ENCODE assay signal across 13 cellular contexts in genomic region chr4:57442241-57442640, GRCh38.
A peak's percentile ranks its signal among the peaks of the same experiment; 100 is the strongest.
DNase-seq lines count a peak whose midpoint lies in the region; TF ChIP-seq lines count a peak whose summit lies in the region.
"Had no signal": no experiment of that assay in that cellular context is flagged by ENCODE, and none has a peak within 500 bp of the region (broad histone marks: within the 10 kb centered on the region; RNA-seq: fewer than 3 reads in every experiment).

No MANE protein-coding gene starts in this region.

- H3K27ac ChIP-seq in KMS-11 (no peak overlapping the region), osteoblast (ENCODE audit: low read depth, low read length) (no peak overlapping the region)
- H3K27ac ChIP-seq: BLaER1, GM23248 had no signal

- H3K36me3 ChIP-seq in KMS-11 (ENCODE audit: insufficient read depth) = no peaks in the 10 kb centered on the region
- no peaks in the 10 kb centered on the region for H3K36me3 ChIP-seq in osteoblast (ENCODE audit: insufficient read depth, low read length)
- H3K36me3 ChIP-seq: BLaER1 had no signal

- no peak overlapping the region for H3K9ac ChIP-seq in KMS-11
- H3K9ac ChIP-seq: BLaER1, GM23248 had no signal

- no peaks in the 10 kb centered on the region for H4K20me1 ChIP-seq in KMS-11 (ENCODE audit: insufficient read depth)
- no peaks in the 10 kb centered on the region for H4K20me1 ChIP-seq in osteoblast (ENCODE audit: insufficient read depth, low read length)
- H4K20me1 ChIP-seq: BLaER1 had no signal

- no peak overlapping the region for H3K4me2 ChIP-seq in KMS-11
- no peak overlapping the region for H3K4me2 ChIP-seq in osteoblast (ENCODE audit: insufficient read depth, low read length)
- H3K4me2 ChIP-seq: BLaER1 had no signal

- H3K36me3 Mint-ChIP-seq in brain = no peaks in the 10 kb centered on the region
- no peaks in the 10 kb centered on the region for H3K36me3 Mint-ChIP-seq in nephron (ENCODE audit: low read depth)
- H3K36me3 Mint-ChIP-seq: CD4-positive, CD25-positive, alpha-beta regulatory T cell; CD8-positive, alpha-beta T cell had no signal

- no peaks in the 10 kb centered on the region for H3K79me2 ChIP-seq in KMS-11 (ENCODE audit: insufficient read depth, low read depth)
- H3K79me2 ChIP-seq in osteoblast (ENCODE audit: insufficient read depth, low read length) = no peaks in the 10 kb centered on the region

- H3K27me3 Mint-ChIP-seq in brain (no peaks in the 10 kb centered on the region), nephron (ENCODE audit: low read depth) (peaks cover 11% of the 10 kb centered on the region)
- H3K27me3 Mint-ChIP-seq: B cell; CD4-positive, CD25-positive, alpha-beta regulatory T cell had no signal

- H3K4me3 ChIP-seq in KMS-11 (IDR thresholded peaks at IDR 0.05; ENCODE audit: insufficient read depth, low read depth, low read length) (no peak overlapping the region), osteoblast (ENCODE audit: insufficient read depth, low read length) (no peak overlapping the region)
- H3K4me3 ChIP-seq: BLaER1, GM23248 had no signal

- H3K4me1 Mint-ChIP-seq in brain (peaks cover 29% of the 10 kb centered on the region), nephron (peaks cover 32% of the 10 kb centered on the region)
- H3K4me1 Mint-ChIP-seq: B cell; CD4-positive, CD25-positive, alpha-beta regulatory T cell; H9 had no signal

- DNase-seq in NCI-H2081 treated with DMSO at 0.1 percent for 48 hours (lab: John Stamatoyannopoulos, UW) (no peak), inferior parietal cortex (ENCODE audit: extremely low spot score) (no peak), osteoblast (ENCODE audit: insufficient read length, low spot score, missing footprints) (no peak)
- DNase-seq: CD4-positive, CD25-positive, alpha-beta regulatory T cell; CD8-positive, alpha-beta T cell had no signal

- H3K27me3 ChIP-seq in KMS-11 (ENCODE audit: insufficient read depth, low read depth) (no peaks in the 10 kb centered on the region), osteoblast (ENCODE audit: insufficient read depth, low read length) (no peaks in the 10 kb centered on the region)
- H3K27me3 ChIP-seq: BLaER1 had no signal

- H3K9me3 Mint-ChIP-seq in brain (no peaks in the 10 kb centered on the region), nephron (no peaks in the 10 kb centered on the region)
- H3K9me3 Mint-ChIP-seq: CD8-positive, alpha-beta T cell; H9 had no signal

- no peaks in the 10 kb centered on the region for H3K9me3 ChIP-seq in osteoblast (ENCODE audit: low read depth, low read length)
- H3K9me3 ChIP-seq: BLaER1, Caco-2 had no signal

- no peaks in the 10 kb centered on the region for H3K4me1 ChIP-seq in KMS-11 (ENCODE audit: low read depth, poor library complexity, severe bottlenecking)
- no peaks in the 10 kb centered on the region for H3K4me1 ChIP-seq in osteoblast (ENCODE audit: insufficient read depth, low read length)
- H3K4me1 ChIP-seq: Caco-2 had no signal

- peak overlapping the region; percentile 8; the same call in 1 of the 2 replicates for H2AFZ ChIP-seq in KMS-11 (ENCODE audit: low read depth)
- H2AFZ ChIP-seq in osteoblast (ENCODE audit: low read length) = no peak overlapping the region
- H2AFZ ChIP-seq: GM23248 had no signal

- H3K27ac Mint-ChIP-seq in brain (peak overlapping the region in 3 of 5 experiments; percentile 3 to 48 (median 28)), nephron (peak overlapping the region in 2 of 3 experiments; percentile 64 to 67)
- H3K27ac Mint-ChIP-seq: B cell; CD4-positive, CD25-positive, alpha-beta regulatory T cell; CD8-positive, alpha-beta T cell; H9 had no signal

- H3K4me3 Mint-ChIP-seq in brain (no peak overlapping the region), nephron (no peak overlapping the region)
- H3K4me3 Mint-ChIP-seq: B cell; CD4-positive, CD25-positive, alpha-beta regulatory T cell; CD8-positive, alpha-beta T cell; H9 had no signal

- TF ChIP-seq CTCF in KMS-11 (conservative IDR thresholded peaks at IDR 0.05; ENCODE audit: low read depth, low read length) (no peak), brain (conservative IDR thresholded peaks at IDR 0.05) (no peak), nephron (IDR thresholded peaks at IDR 0.05; ENCODE audit: unreplicated experiment in 3 of 3) (no peak), osteoblast (IDR thresholded peaks at IDR 0.05; ENCODE audit: extremely low read depth, low read depth, low read length) (no peak)
